In genomic region chr6:139823099-139823807, GRCh38 we compare ENCODE assay signal across 15 cellular contexts.
"Had no signal": no experiment of that assay in that cellular context is flagged by ENCODE, and none has a peak within 500 bp of the region (broad histone marks: within the 10 kb centered on the region; RNA-seq: fewer than 3 reads in every experiment).

No MANE protein-coding gene starts in this region.

- DNase-seq: effector memory CD4-positive, alpha-beta T cell; heart right ventricle; islet precursor cell; mammary epithelial cell; naive thymus-derived CD8-positive, alpha-beta T cell; nucleus accumbens; ovary; right cardiac atrium; small intestine; stimulated activated CD4-positive, alpha-beta T cell treated with anti-CD3 and anti-CD28 coated beads, Interleukin-12 subunit alpha, Interleukin-12 subunit beta, amount 100 ng/mL, for 4 hours; stimulated activated naive CD4-positive, alpha-beta T cell; stomach; substantia nigra; transverse colon had no signal

- H3K4me3 ChIP-seq: heart right ventricle, ovary, stomach, thoracic aorta, transverse colon had no signal

- H3K27me3 ChIP-seq: heart right ventricle, ovary, stomach, transverse colon had no signal

- H3K9me3 ChIP-seq: heart right ventricle, ovary, stomach, thoracic aorta, transverse colon had no signal

- H3K36me3 ChIP-seq: heart right ventricle, ovary, stomach, thoracic aorta, transverse colon had no signal

- H3K4me1 ChIP-seq: heart right ventricle, stomach, transverse colon had no signal

- H3K27ac ChIP-seq: heart right ventricle, ovary, stomach, thoracic aorta, transverse colon had no signal
